1 cellular context compared by ENCODE assay signal in genomic region chr10:62131724-62132123, GRCh38.
TF ChIP-seq lines count a peak whose summit lies in the region.

No MANE protein-coding gene starts in this region.

TF ChIP-seq in GM23338, 12 proteins besides CTCF, POLR2A, EP300 and RAD21 (continued from another document):
- no peak for TF ChIP-seq REST (IDR thresholded peaks at IDR 0.05; ENCODE audit: unreplicated experiment)
- no peak for TF ChIP-seq ZNF462 (CRISPR knock-in tag; IDR thresholded peaks at IDR 0.05)
- TF ChIP-seq CREB1 (CRISPR knock-in tag; IDR thresholded peaks at IDR 0.05; ENCODE audit: low read depth), result no peak
- no peak for TF ChIP-seq POLR2AphosphoS5 (IDR thresholded peaks at IDR 0.05; ENCODE audit: low read depth)
- no peak for TF ChIP-seq ETS1 (IDR thresholded peaks at IDR 0.05)
